Comparison of ENCODE assay signal across 1 cellular context in genomic region chr12:32901553-32901952, GRCh38.
A peak's percentile ranks its signal among the peaks of the same experiment; 100 is the strongest.
TF ChIP-seq lines count a peak whose summit lies in the region.

No MANE protein-coding gene starts in this region.

TF ChIP-seq in HepG2, 621 proteins besides CTCF, POLR2A, EP300 and RAD21 (continued from another document):
- TF ChIP-seq PAXIP1 (CRISPR knock-in tag; conservative IDR thresholded peaks at IDR 0.05) (peak; percentile 51), ZNF839 (CRISPR knock-in tag; IDR thresholded peaks at IDR 0.05; ENCODE audit: borderline replicate concordance) (no peak), CBFB (CRISPR knock-in tag; IDR thresholded peaks at IDR 0.05) (peak; percentile 96), ARID5B (CRISPR knock-in tag; IDR thresholded peaks at IDR 0.05) (peak; percentile 40; the same call in 1 of the 2 replicates), CREM (IDR thresholded peaks at IDR 0.05) (peak; percentile 30; the same call in 1 of the 2 replicates), CREM (CRISPR knock-in tag; IDR thresholded peaks at IDR 0.05) (no peak), SP4 (CRISPR knock-in tag; IDR thresholded peaks at IDR 0.05) (no peak), AKNA (CRISPR knock-in tag; IDR thresholded peaks at IDR 0.05; ENCODE audit: borderline replicate concordance) (no peak), ZBTB33 (CRISPR knock-in tag; IDR thresholded peaks at IDR 0.05) (no peak), TEAD3 (CRISPR knock-in tag; optimal IDR thresholded peaks at IDR 0.05; ENCODE audit: borderline replicate concordance) (peak; percentile 25), ZFX (CRISPR knock-in tag; IDR thresholded peaks at IDR 0.05; ENCODE audit: low read depth) (peak; percentile 23; the same call in 1 of the 2 replicates), GATAD2A (CRISPR knock-in tag; IDR thresholded peaks at IDR 0.05) (0 out of 2 replicates have a peak, but pooled peaks have one; percentile 20), ZNF281 (CRISPR knock-in tag; IDR thresholded peaks at IDR 0.05; ENCODE audit: borderline replicate concordance) (no peak), ASH2L (IDR thresholded peaks at IDR 0.05; ENCODE audit: insufficient read length, low read depth, low read length) (peak; percentile 41), SAP130 (CRISPR knock-in tag; IDR thresholded peaks at IDR 0.05; ENCODE audit: low read depth) (peak; percentile 41), SYNCRIP (IDR thresholded peaks at IDR 0.05; ENCODE audit: insufficient read depth, low read depth, low read length) (no peak), ZGPAT (CRISPR knock-in tag; IDR thresholded peaks at IDR 0.05) (no peak)
- TF ChIP-seq, protein P1, sequence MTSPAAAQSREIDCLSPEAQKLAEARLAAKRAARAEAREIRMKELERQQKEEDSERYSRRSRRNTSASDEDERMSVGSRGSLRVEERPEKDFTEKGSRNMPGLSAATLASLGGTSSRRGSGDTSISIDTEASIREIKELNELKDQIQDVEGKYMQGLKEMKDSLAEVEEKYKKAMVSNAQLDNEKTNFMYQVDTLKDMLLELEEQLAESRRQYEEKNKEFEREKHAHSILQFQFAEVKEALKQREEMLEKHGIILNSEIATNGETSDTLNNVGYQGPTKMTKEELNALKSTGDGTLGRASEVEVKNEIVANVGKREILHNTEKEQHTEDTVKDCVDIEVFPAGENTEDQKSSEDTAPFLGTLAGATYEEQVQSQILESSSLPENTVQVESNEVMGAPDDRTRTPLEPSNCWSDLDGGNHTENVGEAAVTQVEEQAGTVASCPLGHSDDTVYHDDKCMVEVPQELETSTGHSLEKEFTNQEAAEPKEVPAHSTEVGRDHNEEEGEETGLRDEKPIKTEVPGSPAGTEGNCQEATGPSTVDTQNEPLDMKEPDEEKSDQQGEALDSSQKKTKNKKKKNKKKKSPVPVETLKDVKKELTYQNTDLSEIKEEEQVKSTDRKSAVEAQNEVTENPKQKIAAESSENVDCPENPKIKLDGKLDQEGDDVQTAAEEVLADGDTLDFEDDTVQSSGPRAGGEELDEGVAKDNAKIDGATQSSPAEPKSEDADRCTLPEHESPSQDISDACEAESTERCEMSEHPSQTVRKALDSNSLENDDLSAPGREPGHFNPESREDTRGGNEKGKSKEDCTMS (CRISPR knock-in tag; conservative IDR thresholded peaks at IDR 0.05) = no peak
- TF ChIP-seq, protein P2, sequence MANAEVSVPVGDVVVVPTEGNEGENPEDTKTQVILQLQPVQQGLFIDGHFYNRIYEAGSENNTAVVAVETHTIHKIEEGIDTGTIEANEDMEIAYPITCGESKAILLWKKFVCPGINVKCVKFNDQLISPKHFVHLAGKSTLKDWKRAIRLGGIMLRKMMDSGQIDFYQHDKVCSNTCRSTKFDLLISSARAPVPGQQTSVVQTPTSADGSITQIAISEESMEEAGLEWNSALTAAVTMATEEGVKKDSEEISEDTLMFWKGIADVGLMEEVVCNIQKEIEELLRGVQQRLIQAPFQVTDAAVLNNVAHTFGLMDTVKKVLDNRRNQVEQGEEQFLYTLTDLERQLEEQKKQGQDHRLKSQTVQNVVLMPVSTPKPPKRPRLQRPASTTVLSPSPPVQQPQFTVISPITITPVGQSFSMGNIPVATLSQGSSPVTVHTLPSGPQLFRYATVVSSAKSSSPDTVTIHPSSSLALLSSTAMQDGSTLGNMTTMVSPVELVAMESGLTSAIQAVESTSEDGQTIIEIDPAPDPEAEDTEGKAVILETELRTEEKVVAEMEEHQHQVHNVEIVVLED (CRISPR knock-in tag; IDR thresholded peaks at IDR 0.05; ENCODE audit: borderline replicate concordance) = no peak
